Comparison of ENCODE assay signal across 25 cellular contexts in the genomic region with DNA sequence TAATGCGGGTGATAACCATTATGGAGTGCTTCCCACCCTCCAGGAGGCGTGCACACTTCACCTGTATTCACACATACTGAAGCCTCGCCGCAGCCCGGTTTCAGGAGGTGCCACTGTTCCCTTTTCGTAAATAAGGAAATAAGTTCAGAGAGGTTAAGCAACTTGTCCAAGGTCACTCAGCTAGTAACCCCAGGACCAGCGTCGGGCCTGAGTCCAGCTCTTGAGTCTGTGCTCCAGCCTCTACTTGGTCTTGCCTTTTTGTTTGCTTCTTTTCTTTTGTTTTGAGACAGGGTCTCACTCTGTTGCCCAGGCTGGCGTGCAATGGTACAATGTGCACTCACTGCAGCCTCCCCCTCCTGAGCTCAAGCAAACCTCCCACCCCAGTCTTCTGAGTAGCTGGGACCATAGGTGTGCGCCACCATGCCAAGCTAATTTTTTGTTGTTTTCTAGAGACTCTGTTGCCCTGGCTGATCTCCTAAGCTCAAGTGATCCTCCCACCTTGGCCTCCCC.
DNase-seq lines count a peak whose midpoint lies in the region; ATAC-seq and TF ChIP-seq lines count a peak whose summit lies in the region.
"Had no signal": no experiment of that assay in that cellular context is flagged by ENCODE, and none has a peak within 500 bp of the region (broad histone marks: within the 10 kb centered on the region; RNA-seq: fewer than 3 reads in every experiment).

No MANE protein-coding gene starts in this region.

- no peaks in the 10 kb centered on the region for H3K27me3 ChIP-seq in AG04450 (ENCODE audit: control insufficient read depth, insufficient read depth, low read length)
- H3K27me3 ChIP-seq in endodermal cell (ENCODE audit: control insufficient read depth, insufficient read depth, low read length, poor library complexity, severe bottlenecking) = peaks cover 2% of the 10 kb centered on the region
- H3K27me3 ChIP-seq in neuronal stem cell (ENCODE audit: control insufficient read depth in 3 of 3, insufficient read depth in 3 of 3, low read depth in 1 of 3, low read length in 3 of 3) = peaks cover 0 to 12% (median 7%) of the 10 kb centered on the region in 3 experiments
- no peaks in the 10 kb centered on the region for H3K27me3 ChIP-seq in prostate gland (replicated peaks; ENCODE audit: insufficient read depth)

- peaks cover 23% of the 10 kb centered on the region for H3K36me3 Mint-ChIP-seq in HFFc6 (ENCODE audit: low read depth)
- H3K36me3 Mint-ChIP-seq in endodermal cell (ENCODE audit: low read depth) = peaks cover 4% of the 10 kb centered on the region
- H3K36me3 Mint-ChIP-seq in immature natural killer cell = no peaks in the 10 kb centered on the region
- H3K36me3 Mint-ChIP-seq: CD8-positive, alpha-beta T cell had no signal

- H4K8ac ChIP-seq in neuronal stem cell (ENCODE audit: low read depth, low read length) = no peak overlapping the region

- H3K27ac Mint-ChIP-seq in HFFc6 = peak overlapping the region; percentile 98
- peak overlapping the region; percentile 57 for H3K27ac Mint-ChIP-seq in endodermal cell
- no peak overlapping the region for H3K27ac Mint-ChIP-seq in immature natural killer cell
- H3K27ac Mint-ChIP-seq: CD8-positive, alpha-beta T cell had no signal

- peaks cover 7% of the 10 kb centered on the region for H3K4me1 ChIP-seq in endodermal cell (ENCODE audit: control insufficient read depth, insufficient read depth, low read length)
- peaks cover 10 to 41% of the 10 kb centered on the region in 2 donors for H3K4me1 ChIP-seq in neuronal stem cell (ENCODE audit: control insufficient read depth in 2 of 2, insufficient read depth in 1 of 2, low read depth in 1 of 2, low read length in 2 of 2)
- peaks cover 4% of the 10 kb centered on the region for H3K4me1 ChIP-seq in prostate gland (replicated peaks)

- no peak overlapping the region for H2BK120ac ChIP-seq in neuronal stem cell (ENCODE audit: low read depth, low read length)

- TF ChIP-seq CTCF in AG04450 (IDR thresholded peaks at IDR 0.05; ENCODE audit: low read depth, low read length) (no peak), HFFc6 (IDR thresholded peaks at IDR 0.05) (no peak), endodermal cell (conservative IDR thresholded peaks at IDR 0.05) (no peak), prostate gland (IDR thresholded peaks at IDR 0.05) (no peak)

- H3K27ac ChIP-seq in AG04450 (ENCODE audit: low read depth, low read length) = peak overlapping the region; percentile 11
- H3K27ac ChIP-seq in endodermal cell (ENCODE audit: low read depth, low read length) = no peak overlapping the region
- H3K27ac ChIP-seq in neuronal stem cell (replicated peaks; ENCODE audit: low read length) = no peak overlapping the region
- H3K27ac ChIP-seq in prostate gland = no peak overlapping the region
- H3K27ac ChIP-seq: KMS-11 had no signal

- ATAC-seq in GM18909 (IDR thresholded peaks at IDR 0.05; ENCODE audit: poor library complexity, unreplicated experiment) = no peak
- ATAC-seq: CD8-positive, alpha-beta T cell; GM12878; Panc1 had no signal

- WGBS in endodermal cell (ENCODE audit: insufficient coverage in 1 of 2, insufficient read length in 1 of 2), 2 experiments = 93 to 96% methylated on average over 8 to 10 of the region's 10 CpGs
- no CpG with 5 or more reads among the region's 10 CpGs for WGBS in neuronal stem cell (ENCODE audit: extremely low coverage in 2 of 2, insufficient read length in 2 of 2, insufficient replicate concordance in 1 of 2), 2 donors
- 85% methylated on average over 10 of the region's 10 CpGs for WGBS in prostate gland

- no peak overlapping the region for H2BK15ac ChIP-seq in neuronal stem cell (ENCODE audit: low read length)

- no peak overlapping the region for H3K4ac ChIP-seq in neuronal stem cell (ENCODE audit: low read length)

- DNase-seq in AG04450 (ENCODE audit: low read depth, low spot score) (no peak), HFFc6 (no peak), endodermal cell (no peak), neuronal stem cell (ENCODE audit: low spot score) (no peak), prostate gland (ENCODE audit: low spot score) (no peak), immature natural killer cell (no peak)
- no peak for DNase-seq in activated naive CD4-positive, alpha-beta T cell treated with anti-CD3 and anti-CD28 coated beads, Interleukin-2, amount 50 U/mL, for 16 hours
- DNase-seq: 8988T, C1 segment of cervical spinal cord, Caco-2, EL, GDM1, H9, NCI-H1092, NCI-H1436, NCI-H187, NCI-H2081 treated with DMSO at 0.1 percent for 48 hours, NCI-H226, NCI-H510A, SHP77 had no signal

- POLR2A ChIA-PET in AG04450 (lab: Yijun Ruan, JAX) = interaction anchor here (0.7 to 1.0 kb wide), 3 partner anchors 49 to 349 kb away, joined by 3 to 6 read pairs (median 3); no protein-coding TSS in a partner anchor

- H3K9ac ChIP-seq in endodermal cell (ENCODE audit: extremely low read depth, low read length, poor library complexity, severe bottlenecking) = no peak overlapping the region
- H3K9ac ChIP-seq in neuronal stem cell (ENCODE audit: low read depth, low read length, poor library complexity) = no peak overlapping the region
- H3K9ac ChIP-seq: KMS-11 had no signal

- H3K79me1 ChIP-seq in neuronal stem cell (ENCODE audit: low read depth, low read length) = peaks cover 3% of the 10 kb centered on the region

- no peak for TF ChIP-seq POLR2A in prostate gland (IDR thresholded peaks at IDR 0.05)

- no peak overlapping the region for H3K4me2 ChIP-seq in neuronal stem cell (ENCODE audit: insufficient read depth, low read length, poor library complexity, severe bottlenecking)
- H3K4me2 ChIP-seq: KMS-11 had no signal

- peak overlapping the region; percentile 23 for H2AK5ac ChIP-seq in neuronal stem cell (ENCODE audit: low read depth, low read length)

- intact Hi-C loops in prostate gland (cut with DNase I) = no loop called here

- H3K9me3 Mint-ChIP-seq in HFFc6 (peaks cover 8% of the 10 kb centered on the region), endodermal cell (no peaks in the 10 kb centered on the region), immature natural killer cell (no peaks in the 10 kb centered on the region)
- H3K9me3 Mint-ChIP-seq: CD8-positive, alpha-beta T cell; H9 had no signal

- H4K91ac ChIP-seq in neuronal stem cell (ENCODE audit: low read depth, low read length, poor library complexity) = no peak overlapping the region

- no peak overlapping the region for H3K23ac ChIP-seq in neuronal stem cell (ENCODE audit: low read depth, low read length, poor library complexity)

- no peak overlapping the region for H3K18ac ChIP-seq in neuronal stem cell (ENCODE audit: low read length)

- no peak overlapping the region for H2BK5ac ChIP-seq in neuronal stem cell (ENCODE audit: low read length)

- H3K36me3 ChIP-seq in endodermal cell (ENCODE audit: control insufficient read depth, insufficient read depth, low read length) (no peaks in the 10 kb centered on the region), neuronal stem cell (replicated peaks in 1 of 2; ENCODE audit: control insufficient read depth in 2 of 2, insufficient read depth in 2 of 2, low read length in 2 of 2) (no peaks in the 10 kb centered on the region), prostate gland (no peaks in the 10 kb centered on the region)

- no peak overlapping the region for H3K14ac ChIP-seq in neuronal stem cell (ENCODE audit: low read length)

- H3K4me3 Mint-ChIP-seq in HFFc6 (no peak overlapping the region; the same call in 1 of the 2 replicates), endodermal cell (no peak overlapping the region), immature natural killer cell (no peak overlapping the region)
- H3K4me3 Mint-ChIP-seq: CD8-positive, alpha-beta T cell; H9 had no signal

- CTCF ChIA-PET in AG04450 (lab: Charles Lee) = interaction anchor here (1.6 kb wide), 1 partner anchor 61 kb away, joined by 4 read pairs; no protein-coding TSS in a partner anchor

- no peak overlapping the region for H2BK12ac ChIP-seq in neuronal stem cell (ENCODE audit: low read length)

- no peak overlapping the region for H3K4me3 ChIP-seq in AG04450 (ENCODE audit: low read depth, low read length)
- H3K4me3 ChIP-seq in endodermal cell (ENCODE audit: low read length) = no peak overlapping the region
- H3K4me3 ChIP-seq in neuronal stem cell (ENCODE audit: low read length in 2 of 2) = no peak overlapping the region
- H3K4me3 ChIP-seq in prostate gland = no peak overlapping the region
- H3K4me3 ChIP-seq: GM12878 had no signal

- H3K4me1 Mint-ChIP-seq in HFFc6 (ENCODE audit: low read depth) (peaks cover 79% of the 10 kb centered on the region), endodermal cell (peaks cover 36% of the 10 kb centered on the region), immature natural killer cell (no peaks in the 10 kb centered on the region)

- H3K27me3 Mint-ChIP-seq in HFFc6 (ENCODE audit: insufficient read depth) (peaks cover 5% of the 10 kb centered on the region), endodermal cell (ENCODE audit: insufficient read depth) (peaks cover 8% of the 10 kb centered on the region), immature natural killer cell (ENCODE audit: low read depth in 3 of 3) (peaks cover 11 to 25% (median 12%) of the 10 kb centered on the region in 3 donors)

- H2AFZ ChIP-seq in neuronal stem cell (ENCODE audit: low read length) = no peak overlapping the region

- H3K9me3 ChIP-seq in AG04450 (ENCODE audit: control insufficient read depth, insufficient read depth, low read length) = peaks cover 9% of the 10 kb centered on the region; the same call in 1 of the 2 replicates
- H3K9me3 ChIP-seq in endodermal cell (ENCODE audit: control insufficient read depth, low read length) = no peaks in the 10 kb centered on the region
- H3K9me3 ChIP-seq in neuronal stem cell (replicated peaks in 1 of 2; ENCODE audit: control insufficient read depth in 2 of 2, insufficient read depth in 1 of 2, low read depth in 1 of 2, low read length in 2 of 2) = no peaks in the 10 kb centered on the region
- H3K9me3 ChIP-seq in prostate gland = no peaks in the 10 kb centered on the region
- H3K9me3 ChIP-seq: Caco-2 had no signal

Comparison
In these comparisons a context has a peak if more than half of its experiments do, and no peak if none do; other contexts are left out.
1. H3K27ac Mint-ChIP-seq: peak in HFFc6 (single experiment) and endodermal cell (single experiment); none in immature natural killer cell (0 of 6).